8 cellular contexts compared by ENCODE assay signal in genomic region chr12:56007892-56008471, GRCh38. TPM values are rescaled to one million over a fixed set of nuclear protein-coding genes. Genes with fewer than 3 reads are reported as not detected.
DNase-seq lines count a peak whose midpoint lies in the region; ATAC-seq and TF ChIP-seq lines count a peak whose summit lies in the region.

No MANE protein-coding gene starts in this region.

- BruUV-seq in Panc1 (replicated peaks; lab: Mats Ljungman, UMichigan) = no TSS peak

- POLR2A ChIA-PET in Panc1 (lab: Charles Lee) = interaction anchor here (2.1 kb wide), 1 partner anchor 10 kb away, joined by 9 read pairs; the partner anchor contains the start of gene SUOX

- TF ChIP-seq CTCF in Panc1 (IDR thresholded peaks at IDR 0.05) = no peak

- intact Hi-C loops in Panc1 (cut with micrococcal nuclease; ENCODE audit: unreplicated experiment) = no loop called here

- H3K9me3 ChIP-seq in ES-I3 (ENCODE audit: control insufficient read depth, insufficient read depth, low read length) (no peaks in the 10 kb centered on the region), Panc1 (ENCODE audit: control insufficient read depth, insufficient read depth, low read depth, low read length) (no peaks in the 10 kb centered on the region)

- H3K27me3 ChIP-seq in H7 (ENCODE audit: control insufficient read depth, insufficient read depth, low read length) = no peaks in the 10 kb centered on the region
- no peaks in the 10 kb centered on the region for H3K27me3 ChIP-seq in Panc1 (ENCODE audit: control insufficient read depth, insufficient read depth, low read length)

- H3K4me3 ChIP-seq in H7 (ENCODE audit: insufficient read depth, low read depth, low read length) (peak overlapping the region; percentile 57), Panc1 (ENCODE audit: low read depth in 2 of 2, low read length in 2 of 2) (peak overlapping the region; percentile 63 to 80)

- ATAC-seq in Panc1 = peak; percentile 49
- no peak for ATAC-seq in GM18873 (IDR thresholded peaks at IDR 0.05; ENCODE audit: low FRiP score, unreplicated experiment)

- H3K4me1 ChIP-seq in ES-I3 (ENCODE audit: insufficient read depth, low read length) (no peaks in the 10 kb centered on the region), Panc1 (ENCODE audit: control insufficient read depth, insufficient read depth, low read length) (peaks cover 5% of the 10 kb centered on the region; the same call in 1 of the 2 replicates)

- CTCF ChIA-PET in Panc1 (lab: Charles Lee) = interaction anchor here (0.7 kb wide), 1 partner anchor 12 kb away, joined by 3 read pairs; no protein-coding TSS in a partner anchor

- no peak for DNase-seq in H7
- no peak for DNase-seq in Panc1 (ENCODE audit: low read depth, low spot score)
- peak; percentile 41 for DNase-seq in epidermal melanocyte (ENCODE audit: insufficient read length, low spot score)
- peak; percentile 11 for DNase-seq in myocyte (ENCODE audit: low read depth)
- no peak for DNase-seq in activated CD8-positive, alpha-beta memory T cell treated with anti-CD3 and anti-CD28 coated beads, Interleukin-2, amount 50 U/mL, for 48 hours
- no peak for DNase-seq in OCI-M2 (lab: John Stamatoyannopoulos, UW; ENCODE audit: unreplicated experiment)

- H3K9ac ChIP-seq in ES-I3 (ENCODE audit: low read depth, low read length) = peak overlapping the region; percentile 88

- no peaks in the 10 kb centered on the region for H3K36me3 ChIP-seq in ES-I3 (ENCODE audit: insufficient read depth, low read length)
- peaks cover 4% of the 10 kb centered on the region for H3K36me3 ChIP-seq in H7 (replicated peaks; ENCODE audit: control insufficient read depth, insufficient read depth, low read length)
- H3K36me3 ChIP-seq in Panc1 (ENCODE audit: control insufficient read depth, insufficient read depth, low read length) = no peaks in the 10 kb centered on the region

- in situ Hi-C loops in Panc1 (cut with HindIII; ENCODE audit: low pct_unique_long_range_greater_than_20kb, low sequenced_read_pairs) = no loop called here

- H3K27ac ChIP-seq in Panc1 (ENCODE audit: low read length) = peak overlapping the region; percentile 65

RNA-seq across cellular contexts. Expression of gene SUOX, which starts 10.9 kb away (rescaled TPM):
- total RNA-seq in H7 (2014; rRNA removed; shearing (Covaris generic)) = 24.0 and 27.2 TPM in 2 replicates
- total RNA-seq in Panc1 (2021; ENCODE audit: unreplicated experiment) (20.7 TPM), myocyte (14.0 and 15.8 TPM in 2 replicates)
- polyA plus RNA-seq in Panc1 (2012; ENCODE audit: insufficient read length) = 25.3 TPM
- 15.2 TPM for polyA plus RNA-seq in myocyte (2012)

RNA-seq across cellular contexts. Expression of gene IKZF4, which starts 12.9 kb away (rescaled TPM):
- total RNA-seq in H7 (2014; rRNA removed; shearing (Covaris generic)) = 1.5 and 3.7 TPM in 2 replicates
- total RNA-seq in Panc1 (2021; ENCODE audit: unreplicated experiment) (6.9 TPM), myocyte (1.1 and 3.0 TPM in 2 replicates)
- 3.0 TPM for polyA plus RNA-seq in Panc1 (2012; ENCODE audit: insufficient read length)
- 5.1 TPM for polyA plus RNA-seq in myocyte (2012)

RNA-seq across cellular contexts. Expression of gene RPS26, which starts 33.7 kb away (rescaled TPM):
- total RNA-seq in H7 (2014; rRNA removed; shearing (Covaris generic)) = 830 and 1,197 TPM in 2 replicates
- total RNA-seq in Panc1 (2021; ENCODE audit: unreplicated experiment) (46.4 TPM), myocyte (451 and 1,430 TPM in 2 replicates)
- 199 TPM for polyA plus RNA-seq in Panc1 (2012; ENCODE audit: insufficient read length)
- polyA plus RNA-seq in myocyte (2012) = 1,034 TPM

RNA-seq across cellular contexts. Expression of gene RAB5B, which starts 34.1 kb away (rescaled TPM):
- 52.1 and 52.4 TPM in 2 replicates for total RNA-seq in H7 (2014; rRNA removed; shearing (Covaris generic))
- 102 TPM for total RNA-seq in Panc1 (2021; ENCODE audit: unreplicated experiment)
- polyA plus RNA-seq in Panc1 (2012; ENCODE audit: insufficient read length) = 92.2 TPM
- total RNA-seq in myocyte = 74.9 and 76.4 TPM in 2 replicates
- 91.1 TPM for polyA plus RNA-seq in myocyte (2012)

RNA-seq across cellular contexts. Expression of gene CDK2, which starts 41.4 kb away (rescaled TPM):
- 63.3 and 68.0 TPM in 2 replicates for total RNA-seq in H7 (2014; rRNA removed; shearing (Covaris generic))
- 72.9 TPM for total RNA-seq in Panc1 (2021; ENCODE audit: unreplicated experiment)
- polyA plus RNA-seq in Panc1 (2012; ENCODE audit: insufficient read length) = 50.6 TPM
- total RNA-seq in myocyte = 7.6 and 9.5 TPM in 2 replicates
- 11.0 TPM for polyA plus RNA-seq in myocyte (2012)

Comparison
In these comparisons a context has a peak if more than half of its experiments do, and no peak if none do; other contexts are left out.
1. DNase-seq: peak in epidermal melanocyte (single experiment) and myocyte (single experiment); none in H7 (single experiment), Panc1 (single experiment), activated CD8-positive, alpha-beta memory T cell treated with anti-CD3 and anti-CD28 coated beads, Interleukin-2, amount 50 U/mL, for 48 hours (single experiment) and OCI-M2 (single experiment).